In genomic region chr7:44618754-44619153, GRCh38 we compare ENCODE assay signal across 1 cellular context.
TF ChIP-seq lines count a peak whose summit lies in the region.

No MANE protein-coding gene starts in this region.

TF ChIP-seq in GM23338, 12 proteins besides CTCF, POLR2A, EP300 and RAD21 (continued from another document):
- TF ChIP-seq CREB1 (CRISPR knock-in tag; IDR thresholded peaks at IDR 0.05; ENCODE audit: low read depth), result no peak
- no peak for TF ChIP-seq ZNF331 (CRISPR knock-in tag; IDR thresholded peaks at IDR 0.05; ENCODE audit: low read depth)
TF ChIP-seq in GM23338: peak in this region for 0.
